In genomic region chr6:150503586-150504339, GRCh38 we compare ENCODE assay signal across 27 cellular contexts.
"Had no signal": no experiment of that assay in that cellular context is flagged by ENCODE, and none has a peak within 500 bp of the region (broad histone marks: within the 10 kb centered on the region; RNA-seq: fewer than 3 reads in every experiment).

No MANE protein-coding gene starts in this region.

- ATAC-seq: effector memory CD8-positive, alpha-beta T cell; heart left ventricle; naive thymus-derived CD4-positive, alpha-beta T cell; stimulated activated naive B cell treated with anti-CD40 and anti-IgM and Interleukin-4, amounts not matched to agents 10 μg/mL and 1 μg/mL and 100 μg/mL, for 72 hours had no signal

- H3K27ac Mint-ChIP-seq: activated naive CD4-positive, alpha-beta T cell treated with anti-CD3 and anti-CD28 coated beads, Interleukin-2, amount 10 ng/mL, durations not matched to agents 7 days and 5 days; effector memory CD8-positive, alpha-beta T cell; naive thymus-derived CD4-positive, alpha-beta T cell; stimulated activated naive B cell treated with anti-CD40 and anti-IgM and Interleukin-4, amounts not matched to agents 10 μg/mL and 1 μg/mL and 100 μg/mL, for 72 hours; T-helper 2 cell treated with Interferon-gamma antibody and Interleukin-4, amounts not matched to agents 5 μg/mL and 100 μg/mL, for 36 hours had no signal

- H3K9me3 ChIP-seq: heart left ventricle, right atrium auricular region, stomach, thyroid gland, upper lobe of left lung had no signal

- DNase-seq: activated CD4-positive, alpha-beta T cell treated with anti-CD3 and anti-CD28 coated beads for 4 hours; activated CD4-positive, alpha-beta T cell treated with anti-CD3 and anti-CD28 coated beads, Interleukin-2, amount 50 U/mL, for 48 hours; activated CD4-positive, CD25-positive, alpha-beta regulatory T cell; activated CD8-positive, alpha-beta memory T cell treated with anti-CD3 and anti-CD28 coated beads for 24 hours; activated effector memory CD4-positive, alpha-beta T cell treated with anti-CD3 and anti-CD28 coated beads, Interleukin-2, amount 50 U/mL, for 16 hours; activated naive CD4-positive, alpha-beta T cell treated with anti-CD3 and anti-CD28 coated beads, Interleukin-2, amount 10 ng/mL, durations not matched to agents 7 days and 5 days; amniotic stem cell; brain microvascular endothelial cell; dorsolateral prefrontal cortex; effector memory CD8-positive, alpha-beta T cell; foreskin fibroblast; heart left ventricle; hypothalamus; immature natural killer cell; kidney; midbrain; naive thymus-derived CD4-positive, alpha-beta T cell; nucleus accumbens; stimulated activated CD4-positive, alpha-beta T cell treated with anti-CD3 and anti-CD28 coated beads, Interleukin-1b, Interleukin-23, amount 100 ng/mL, for 48 hours; stimulated activated naive B cell treated with anti-CD40 and anti-IgM and Interleukin-4, amounts not matched to agents 10 μg/mL and 1 μg/mL and 100 μg/mL, for 72 hours; stomach; thyroid gland; upper lobe of left lung had no signal

- H3K9me3 Mint-ChIP-seq: immature natural killer cell; T-helper 2 cell treated with Interferon-gamma antibody and Interleukin-4, amounts not matched to agents 5 μg/mL and 100 μg/mL, for 36 hours had no signal

- H3K27ac ChIP-seq: brain microvascular endothelial cell, coronary artery, dorsolateral prefrontal cortex, heart left ventricle, right atrium auricular region, stomach, thyroid gland, upper lobe of left lung had no signal

- H3K4me3 Mint-ChIP-seq: activated naive CD4-positive, alpha-beta T cell treated with anti-CD3 and anti-CD28 coated beads, Interleukin-2, amount 10 ng/mL, durations not matched to agents 7 days and 5 days; effector memory CD8-positive, alpha-beta T cell; immature natural killer cell; naive thymus-derived CD4-positive, alpha-beta T cell; stimulated activated naive B cell treated with anti-CD40 and anti-IgM and Interleukin-4, amounts not matched to agents 10 μg/mL and 1 μg/mL and 100 μg/mL, for 72 hours; T-helper 2 cell treated with Interferon-gamma antibody and Interleukin-4, amounts not matched to agents 5 μg/mL and 100 μg/mL, for 36 hours had no signal

- H3K4me1 Mint-ChIP-seq: activated naive CD4-positive, alpha-beta T cell treated with anti-CD3 and anti-CD28 coated beads, Interleukin-2, amount 10 ng/mL, durations not matched to agents 7 days and 5 days; immature natural killer cell; naive thymus-derived CD4-positive, alpha-beta T cell had no signal

- H3K27me3 Mint-ChIP-seq: activated naive CD4-positive, alpha-beta T cell treated with anti-CD3 and anti-CD28 coated beads, Interleukin-2, amount 10 ng/mL, durations not matched to agents 7 days and 5 days had no signal

- H3K4me3 ChIP-seq: coronary artery, dorsolateral prefrontal cortex, heart left ventricle, right atrium auricular region, smooth muscle cell, stomach, thyroid gland, upper lobe of left lung had no signal

- H3K36me3 Mint-ChIP-seq: activated naive CD4-positive, alpha-beta T cell treated with anti-CD3 and anti-CD28 coated beads, Interleukin-2, amount 10 ng/mL, durations not matched to agents 7 days and 5 days; immature natural killer cell; naive thymus-derived CD4-positive, alpha-beta T cell had no signal

- H3K4me2 ChIP-seq: smooth muscle cell had no signal

- H3K36me3 ChIP-seq: brain microvascular endothelial cell, heart left ventricle, right atrium auricular region, stomach, thyroid gland, upper lobe of left lung had no signal

- H3K4me1 ChIP-seq: heart left ventricle, right atrium auricular region, stomach, thyroid gland, upper lobe of left lung had no signal

- H3K27me3 ChIP-seq: brain microvascular endothelial cell, heart left ventricle, right atrium auricular region, stomach, thyroid gland, upper lobe of left lung had no signal
